14 cellular contexts compared by ENCODE assay signal in genomic region chr10:13837966-13838365, GRCh38.
A peak's percentile ranks its signal among the peaks of the same experiment; 100 is the strongest.
DNase-seq lines count a peak whose midpoint lies in the region; ATAC-seq and TF ChIP-seq lines count a peak whose summit lies in the region.
"Had no signal": no experiment of that assay in that cellular context is flagged by ENCODE, and none has a peak within 500 bp of the region (broad histone marks: within the 10 kb centered on the region; RNA-seq: fewer than 3 reads in every experiment).

No MANE protein-coding gene starts in this region.

- peaks cover 22% of the 10 kb centered on the region for H3K79me1 ChIP-seq in mesenchymal stem cell (replicated peaks; ENCODE audit: low read length, poor library complexity, severe bottlenecking)

- ATAC-seq in left cardiac atrium: no peak
- no peak for ATAC-seq in GM21526 (IDR thresholded peaks at IDR 0.05; ENCODE audit: low FRiP score, unreplicated experiment)
- no peak for ATAC-seq in HG02798 (IDR thresholded peaks at IDR 0.05; ENCODE audit: poor library complexity, unreplicated experiment)

- H3K36me3 ChIP-seq in left ventricle myocardium inferior (no peaks in the 10 kb centered on the region), ascending aorta (no peaks in the 10 kb centered on the region), mesenchymal stem cell (ENCODE audit: control insufficient read depth in 1 of 2, insufficient read depth in 2 of 2, low read depth in 1 of 2, low read length in 2 of 2) (no peaks in the 10 kb centered on the region)

- H2AFZ ChIP-seq in mesenchymal stem cell (ENCODE audit: low read depth, low read length): no peak overlapping the region

- H3K4me1 ChIP-seq in left ventricle myocardium inferior (peaks cover 93% of the 10 kb centered on the region), ascending aorta (peaks cover 8 to 24% of the 10 kb centered on the region in 2 donors), mesenchymal stem cell (ENCODE audit: control insufficient read depth, insufficient read depth, low read depth, low read length) (peaks cover 14% of the 10 kb centered on the region)

- WGBS in mesenchymal stem cell: 97% methylated on average over 3 of the region's 3 CpGs

- H4K8ac ChIP-seq in mesenchymal stem cell (ENCODE audit: low read length): no peak overlapping the region

- H3K23ac ChIP-seq in mesenchymal stem cell (ENCODE audit: low read length in 2 of 2): no peak overlapping the region

- H2BK15ac ChIP-seq in mesenchymal stem cell (ENCODE audit: low read depth, poor library complexity, severe bottlenecking): no peak overlapping the region

- H3K18ac ChIP-seq in mesenchymal stem cell (ENCODE audit: low read depth in 1 of 2, low read length in 2 of 2): peak overlapping the region in 1 of 2 experiments; percentile 9

- H3K14ac ChIP-seq in mesenchymal stem cell (ENCODE audit: low read length in 2 of 2): no peak overlapping the region

- peak overlapping the region in 1 of 2 experiments; percentile 13 for H3K4ac ChIP-seq in mesenchymal stem cell (ENCODE audit: low read depth in 1 of 2, low read length in 2 of 2)

- H2BK5ac ChIP-seq in mesenchymal stem cell (ENCODE audit: low read depth, low read length, poor library complexity, severe bottlenecking): no peak overlapping the region

- DNase-seq in left ventricle myocardium inferior: no peak
- DNase-seq in left cardiac atrium: no peak
- DNase-seq in ascending aorta (ENCODE audit: low spot score in 2 of 2): no peak
- DNase-seq in mesenchymal stem cell: no peak
- DNase-seq in NOMO-1 (lab: John Stamatoyannopoulos, UW; ENCODE audit: unreplicated experiment in 2 of 2): no peak
- DNase-seq: COR-L47; NCI-H1092 treated with DMSO at 0.1 percent for 48 hours; NCI-H1694; NCI-H748 treated with DMSO at 0.1 percent for 48 hours; NK-92 treated with Interleukin-12 subunit alpha and Interleukin-12 subunit beta, amount 100 ng/mL, for 24 hours; OCI-M1; SIG-M5 had no signal

- H3K27me3 ChIP-seq in left ventricle myocardium inferior (ENCODE audit: low read depth) (no peaks in the 10 kb centered on the region), ascending aorta (no peaks in the 10 kb centered on the region), mesenchymal stem cell (ENCODE audit: control insufficient read depth in 1 of 2, insufficient read depth in 1 of 2, low read length in 2 of 2) (no peaks in the 10 kb centered on the region)

- H3K4me3 ChIP-seq in left ventricle myocardium inferior: no peak overlapping the region
- no peak overlapping the region for H3K4me3 ChIP-seq in ascending aorta
- H3K4me3 ChIP-seq in mesenchymal stem cell (ENCODE audit: insufficient read depth in 1 of 2, low read depth in 1 of 2, low read length in 2 of 2): no peak overlapping the region

- H3K9ac ChIP-seq in mesenchymal stem cell (ENCODE audit: low read length): no peak overlapping the region

- no peak overlapping the region for H3K4me2 ChIP-seq in mesenchymal stem cell (ENCODE audit: low read length, poor library complexity, severe bottlenecking)

- peak overlapping the region; percentile 84 for H3K27ac ChIP-seq in left ventricle myocardium inferior (replicated peaks)
- H3K27ac ChIP-seq in ascending aorta: peak overlapping the region; percentile 18 to 78
- no peak overlapping the region for H3K27ac ChIP-seq in mesenchymal stem cell (ENCODE audit: low read length, poor library complexity, severe bottlenecking)

- TF ChIP-seq CTCF in left ventricle myocardium inferior (IDR thresholded peaks at IDR 0.05; ENCODE audit: borderline replicate concordance): no peak
- TF ChIP-seq CTCF in ascending aorta (IDR thresholded peaks at IDR 0.05): no peak

- peaks cover 7% of the 10 kb centered on the region for H3K9me3 ChIP-seq in left ventricle myocardium inferior (replicated peaks)
- H3K9me3 ChIP-seq in ascending aorta: no peaks in the 10 kb centered on the region
- no peaks in the 10 kb centered on the region for H3K9me3 ChIP-seq in mesenchymal stem cell (ENCODE audit: control insufficient read depth, low read length)

- H4K91ac ChIP-seq in mesenchymal stem cell (ENCODE audit: low read length): no peak overlapping the region

- intact Hi-C loops in left ventricle myocardium inferior (cut with micrococcal nuclease): no loop called here
- intact Hi-C loops in left cardiac atrium (cut with DNase I): loop anchor here in 1 of 2 donors (5.0 kb wide), 1 partner anchor 34 kb away; no protein-coding TSS in a partner anchor
- intact Hi-C loops in ascending aorta (cut with DNase I): loop anchor here (5.0 kb wide), 2 partner anchors 49 to 119 kb away; no protein-coding TSS in a partner anchor

- H2AK5ac ChIP-seq in mesenchymal stem cell (ENCODE audit: low read length, severe bottlenecking): no peak overlapping the region

- peak overlapping the region; percentile 29 to 45 for H2BK12ac ChIP-seq in mesenchymal stem cell (ENCODE audit: low read length in 2 of 2)

- no peak overlapping the region for H2BK120ac ChIP-seq in mesenchymal stem cell (ENCODE audit: low read depth, low read length)
